Comparison of ENCODE assay signal across 14 cellular contexts in the genomic region with DNA sequence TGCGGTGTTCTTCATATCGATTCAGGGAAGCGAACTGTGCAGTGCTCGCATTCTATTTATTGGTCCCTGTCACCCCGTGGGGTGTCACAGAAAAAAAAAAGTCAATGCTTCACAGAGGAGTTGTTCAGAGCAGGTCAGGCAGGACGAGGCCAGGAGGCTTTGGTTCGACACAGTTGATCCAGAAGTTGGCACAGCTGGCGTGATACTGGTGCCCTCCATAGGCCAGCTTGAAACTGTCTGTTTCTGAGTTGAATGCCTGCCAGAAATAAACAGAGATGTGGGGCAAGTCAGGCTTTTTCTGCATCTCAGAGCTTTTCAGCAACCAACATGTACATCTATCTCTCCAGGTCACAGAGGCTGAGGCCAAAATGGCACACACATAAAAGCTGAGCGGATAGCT. TPM values are rescaled to one million over a fixed set of nuclear protein-coding genes. Genes with fewer than 3 reads are reported as not detected.
DNase-seq lines count a peak whose midpoint lies in the region; ATAC-seq and TF ChIP-seq lines count a peak whose summit lies in the region.
"Had no signal": no experiment of that assay in that cellular context is flagged by ENCODE, and none has a peak within 500 bp of the region (broad histone marks: within the 10 kb centered on the region; RNA-seq: fewer than 3 reads in every experiment).

No MANE protein-coding gene starts in this region.

- intact Hi-C loops in CD4-positive, alpha-beta T cell (cut with DNase I, micrococcal nuclease): no loop called here
- intact Hi-C loops in natural killer cell (cut with micrococcal nuclease): no loop called here
- intact Hi-C loops in CD8-positive, alpha-beta T cell (cut with DNase I, micrococcal nuclease): no loop called here

- peaks cover 76% of the 10 kb centered on the region for H3K36me3 Mint-ChIP-seq in CD4-positive, alpha-beta T cell (ENCODE audit: low read depth)
- H3K36me3 Mint-ChIP-seq in central memory CD8-positive, alpha-beta T cell (ENCODE audit: insufficient read depth): peaks cover 59% of the 10 kb centered on the region
- peaks cover 25% of the 10 kb centered on the region for H3K36me3 Mint-ChIP-seq in natural killer cell
- peaks cover 83% of the 10 kb centered on the region for H3K36me3 Mint-ChIP-seq in CD8-positive, alpha-beta T cell

- H3K4me3 Mint-ChIP-seq in CD4-positive, alpha-beta T cell: no peak overlapping the region
- no peak overlapping the region for H3K4me3 Mint-ChIP-seq in central memory CD8-positive, alpha-beta T cell
- H3K4me3 Mint-ChIP-seq in natural killer cell: no peak overlapping the region
- no peak overlapping the region for H3K4me3 Mint-ChIP-seq in CD8-positive, alpha-beta T cell
- H3K4me3 Mint-ChIP-seq: activated B cell treated with CpG ODN at 0.5 μM for 24 hours; stimulated activated naive CD8-positive, alpha-beta T cell treated with anti-CD3 and anti-CD28 coated beads, Interleukin-15, amount 100 ng/mL, for 72 hours had no signal

- H3K4me2 ChIP-seq in MM.1S (ENCODE audit: low read depth, low read length): no peak overlapping the region

- H3K4me1 Mint-ChIP-seq in CD4-positive, alpha-beta T cell (ENCODE audit: low read depth): peaks cover 5% of the 10 kb centered on the region
- H3K4me1 Mint-ChIP-seq in central memory CD8-positive, alpha-beta T cell: peaks cover 21% of the 10 kb centered on the region
- peaks cover 23 to 31% of the 10 kb centered on the region in 2 donors for H3K4me1 Mint-ChIP-seq in natural killer cell
- H3K4me1 Mint-ChIP-seq in CD8-positive, alpha-beta T cell (ENCODE audit: low read depth): peaks cover 12% of the 10 kb centered on the region
- H3K4me1 Mint-ChIP-seq: activated B cell treated with CpG ODN at 0.5 μM for 24 hours had no signal

- no peaks in the 10 kb centered on the region for H3K79me2 ChIP-seq in MM.1S (ENCODE audit: low read length)

- H3K27ac Mint-ChIP-seq in CD4-positive, alpha-beta T cell: peak overlapping the region; percentile 27
- peak overlapping the region; percentile 29 for H3K27ac Mint-ChIP-seq in central memory CD8-positive, alpha-beta T cell (ENCODE audit: low read depth)
- H3K27ac Mint-ChIP-seq in natural killer cell: peak overlapping the region; percentile 55 to 64
- H3K27ac Mint-ChIP-seq in CD8-positive, alpha-beta T cell: no peak overlapping the region
- H3K27ac Mint-ChIP-seq: activated B cell treated with CpG ODN at 0.5 μM for 24 hours; stimulated activated naive CD8-positive, alpha-beta T cell treated with anti-CD3 and anti-CD28 coated beads, Interleukin-15, amount 100 ng/mL, for 72 hours had no signal

- H3K4me1 ChIP-seq in CD8-positive, alpha-beta T cell (ENCODE audit: insufficient read depth, low read length): peaks cover 5% of the 10 kb centered on the region
- H3K4me1 ChIP-seq in MM.1S (ENCODE audit: low read length) (no peaks in the 10 kb centered on the region), SJCRH30 (peaks cover 11% of the 10 kb centered on the region)
- H3K4me1 ChIP-seq: ascending aorta had no signal

- H3K4me3 ChIP-seq in LNCaP clone FGC (ENCODE audit: low read depth, low read length): no peak overlapping the region
- no peak overlapping the region for H3K4me3 ChIP-seq in CD8-positive, alpha-beta T cell (ENCODE audit: low read depth, low read length)
- no peak overlapping the region for H3K4me3 ChIP-seq in MM.1S (ENCODE audit: low read length)
- H3K4me3 ChIP-seq in SJCRH30: no peak overlapping the region
- H3K4me3 ChIP-seq: ascending aorta, SK-N-MC had no signal

- TF ChIP-seq CTCF in CD4-positive, alpha-beta T cell (IDR thresholded peaks at IDR 0.05): no peak
- TF ChIP-seq CTCF in LNCaP clone FGC (IDR thresholded peaks at IDR 0.05; ENCODE audit: control insufficient read depth, extremely low read depth, insufficient read depth) (peak; percentile 37), natural killer cell (IDR thresholded peaks at IDR 0.05) (no peak), MM.1S (IDR thresholded peaks at IDR 0.05; ENCODE audit: low read length) (no peak)
- TF ChIP-seq CTCF in CD8-positive, alpha-beta T cell (IDR thresholded peaks at IDR 0.05): no peak

- H3K9me3 Mint-ChIP-seq in CD4-positive, alpha-beta T cell: no peaks in the 10 kb centered on the region
- no peaks in the 10 kb centered on the region for H3K9me3 Mint-ChIP-seq in central memory CD8-positive, alpha-beta T cell
- H3K9me3 Mint-ChIP-seq in natural killer cell: no peaks in the 10 kb centered on the region
- H3K9me3 Mint-ChIP-seq in CD8-positive, alpha-beta T cell: no peaks in the 10 kb centered on the region
- H3K9me3 Mint-ChIP-seq: activated B cell treated with CpG ODN at 0.5 μM for 24 hours; stimulated activated naive CD8-positive, alpha-beta T cell treated with anti-CD3 and anti-CD28 coated beads, Interleukin-15, amount 100 ng/mL, for 72 hours had no signal

- no peak overlapping the region for H2AFZ ChIP-seq in MM.1S (ENCODE audit: low read length)

- H3K9ac ChIP-seq in MM.1S (ENCODE audit: low read length): no peak overlapping the region

- no peak overlapping the region for H3K27ac ChIP-seq in CD4-positive, alpha-beta T cell (ENCODE audit: low read depth, low read length)
- no peak overlapping the region for H3K27ac ChIP-seq in CD8-positive, alpha-beta T cell (ENCODE audit: low read depth, low read length)
- H3K27ac ChIP-seq in MM.1S (ENCODE audit: low read length): no peak overlapping the region
- H3K27ac ChIP-seq in SJCRH30: no peak overlapping the region
- H3K27ac ChIP-seq: ascending aorta had no signal

- DNase-seq in CD4-positive, alpha-beta T cell: no peak
- DNase-seq in LNCaP clone FGC (ENCODE audit: low read depth) (no peak), natural killer cell (no peak), retina (no peak), MM.1S (no peak), SJCRH30 (no peak)
- no peak for DNase-seq in central memory CD8-positive, alpha-beta T cell (ENCODE audit: low spot score in 2 of 2)
- DNase-seq in CD8-positive, alpha-beta T cell: no peak
- DNase-seq: activated B cell treated with CpG ODN at 0.5 μM for 24 hours; NCI-H2029 treated with DMSO at 0.1 percent for 48 hours; right cardiac atrium; stimulated activated naive CD8-positive, alpha-beta T cell treated with anti-CD3 and anti-CD28 coated beads, Interleukin-15, amount 100 ng/mL, for 72 hours had no signal

- H3K36me3 ChIP-seq in CD8-positive, alpha-beta T cell (ENCODE audit: insufficient read depth, low read length): peaks cover 52% of the 10 kb centered on the region
- H3K36me3 ChIP-seq in MM.1S (replicated peaks; ENCODE audit: insufficient read depth, low read length) (peaks cover 4% of the 10 kb centered on the region), SJCRH30 (peaks cover 24% of the 10 kb centered on the region; the same call in 1 of the 2 replicates)

- H3K27me3 ChIP-seq in CD4-positive, alpha-beta T cell (ENCODE audit: control insufficient read depth, insufficient read depth, low read length): no peaks in the 10 kb centered on the region
- no peaks in the 10 kb centered on the region for H3K27me3 ChIP-seq in CD8-positive, alpha-beta T cell (ENCODE audit: insufficient read depth, low read length)
- H3K27me3 ChIP-seq in MM.1S (replicated peaks; ENCODE audit: insufficient read depth, low read length): no peaks in the 10 kb centered on the region
- H3K27me3 ChIP-seq in SJCRH30: no peaks in the 10 kb centered on the region
- H3K27me3 ChIP-seq: ascending aorta had no signal

- no peaks in the 10 kb centered on the region for H4K20me1 ChIP-seq in MM.1S (ENCODE audit: insufficient read depth, low read length)

- H3K9me2 ChIP-seq in MM.1S (replicated peaks; ENCODE audit: insufficient read depth, low read length): no peaks in the 10 kb centered on the region

- no peaks in the 10 kb centered on the region for H3K9me3 ChIP-seq in CD4-positive, alpha-beta T cell (ENCODE audit: control insufficient read depth, low read length)
- H3K9me3 ChIP-seq in CD8-positive, alpha-beta T cell (ENCODE audit: low read length): no peaks in the 10 kb centered on the region
- H3K9me3 ChIP-seq in MM.1S (replicated peaks; ENCODE audit: insufficient read depth, low read length) (no peaks in the 10 kb centered on the region), SJCRH30 (replicated peaks) (no peaks in the 10 kb centered on the region)
- H3K9me3 ChIP-seq: ascending aorta had no signal

- CTCF ChIA-PET in CD4-positive, alpha-beta T cell (lab: Charles Lee): no interaction called here
- CTCF ChIA-PET in CD8-positive, alpha-beta T cell (lab: Charles Lee): no interaction called here

- POLR2A ChIA-PET in CD4-positive, alpha-beta T cell (lab: Charles Lee): no interaction called here
- POLR2A ChIA-PET in CD8-positive, alpha-beta T cell (lab: Charles Lee): no interaction called here

- H3K27me3 Mint-ChIP-seq in CD4-positive, alpha-beta T cell: no peaks in the 10 kb centered on the region
- no peaks in the 10 kb centered on the region for H3K27me3 Mint-ChIP-seq in central memory CD8-positive, alpha-beta T cell
- no peaks in the 10 kb centered on the region for H3K27me3 Mint-ChIP-seq in natural killer cell (ENCODE audit: low read depth in 2 of 2)
- H3K27me3 Mint-ChIP-seq in CD8-positive, alpha-beta T cell (ENCODE audit: low read depth): no peaks in the 10 kb centered on the region
- H3K27me3 Mint-ChIP-seq: activated B cell treated with CpG ODN at 0.5 μM for 24 hours; stimulated activated naive CD8-positive, alpha-beta T cell treated with anti-CD3 and anti-CD28 coated beads, Interleukin-15, amount 100 ng/mL, for 72 hours had no signal

- no peak for ATAC-seq in CD4-positive, alpha-beta T cell (ENCODE audit: poor library complexity)
- ATAC-seq in central memory CD8-positive, alpha-beta T cell (replicated peaks; ENCODE audit: extremely low read depth, poor library complexity, severe bottlenecking): no peak
- no peak for ATAC-seq in natural killer cell
- ATAC-seq in CD8-positive, alpha-beta T cell: no peak
- ATAC-seq: stimulated activated naive CD8-positive, alpha-beta T cell treated with anti-CD3 and anti-CD28 coated beads, Interleukin-15, amount 100 ng/mL, for 72 hours had no signal

- no peaks in the 10 kb centered on the region; the same call in 1 of the 2 replicates for H3F3A ChIP-seq in MM.1S (ENCODE audit: insufficient read depth, low read length)

RNA-seq across cellular contexts. Expression of a gene that starts 29.1 kb away (rescaled TPM):
- total RNA-seq in CD4-positive, alpha-beta T cell: 1 to 10 TPM; 4.4 to 4.9 TPM
- total RNA-seq in natural killer cell: 1 to 10 TPM; 5.0 to 9.1 (median 5.3) TPM
- 1 to 10 TPM; 5.5 to 6.8 TPM for total RNA-seq in CD8-positive, alpha-beta T cell
- total RNA-seq in SJCRH30 (2014; rRNA removed; shearing (Covaris generic)): 24.4 and 24.6 TPM in 2 replicates
